ENCODE assay signal across 9 cellular contexts in genomic region chr12:121955258-121956040, GRCh38. TPM values are rescaled to one million over a fixed set of nuclear protein-coding genes. Genes with fewer than 3 reads are reported as not detected.
DNase-seq lines count a peak whose midpoint lies in the region; ATAC-seq and TF ChIP-seq lines count a peak whose summit lies in the region.
"Had no signal": no experiment of that assay in that cellular context is flagged by ENCODE, and none has a peak within 500 bp of the region (broad histone marks: within the 10 kb centered on the region; RNA-seq: fewer than 3 reads in every experiment).

No MANE protein-coding gene starts in this region.

- ATAC-seq in HG03442 (IDR thresholded peaks at IDR 0.05; ENCODE audit: unreplicated experiment) (no peak), HG03039 (IDR thresholded peaks at IDR 0.05; ENCODE audit: unreplicated experiment) (no peak), HG03520 (IDR thresholded peaks at IDR 0.05; ENCODE audit: unreplicated experiment) (no peak)

- H3K4me1 Mint-ChIP-seq in chondrocyte (ENCODE audit: low read depth), result peaks cover 6% of the 10 kb centered on the region

- no peaks in the 10 kb centered on the region for H3K27me3 Mint-ChIP-seq in chondrocyte (ENCODE audit: low read depth)

- DNase-seq in COR-L47 (lab: John Stamatoyannopoulos, UW), result peak; percentile 17
- DNase-seq in NAMALWA (ENCODE audit: low spot score), result peak; percentile 28
- DNase-seq in chondrocyte (ENCODE audit: low spot score), result no peak
- DNase-seq in midbrain (lab: John Stamatoyannopoulos, UW), result peak; percentile 4
- DNase-seq in activated CD4-positive, CD25-positive, alpha-beta regulatory T cell (lab: John Stamatoyannopoulos, UW), result no peak
- DNase-seq: activated CD4-positive, alpha-beta T cell treated with anti-CD3 and anti-CD28 coated beads for 48 hours had no signal

- H3K36me3 Mint-ChIP-seq in chondrocyte (ENCODE audit: low read depth), result peaks cover 5% of the 10 kb centered on the region

- H3K4me3 Mint-ChIP-seq in chondrocyte (ENCODE audit: unreplicated experiment), result no peak overlapping the region

- peaks cover 3% of the 10 kb centered on the region for H3K9me3 Mint-ChIP-seq in chondrocyte (ENCODE audit: low read depth)

- no peak overlapping the region for H3K27ac Mint-ChIP-seq in chondrocyte (ENCODE audit: unreplicated experiment)

- TF ChIP-seq CTCF in chondrocyte (IDR thresholded peaks at IDR 0.05), result peak; percentile 76

RNA-seq across cellular contexts. Expression of gene CFAP251, which starts 37.1 kb away (rescaled TPM):
- total RNA-seq in chondrocyte, result 3.5 to 6.4 TPM (median 4.5 TPM) in 3 replicates

Comparison
In these comparisons a context has a peak if more than half of its experiments do, and no peak if none do; other contexts are left out.
1. DNase-seq: peak in COR-L47 (single experiment), NAMALWA (single experiment) and midbrain (single experiment); none in chondrocyte (single experiment) and activated CD4-positive, CD25-positive, alpha-beta regulatory T cell (0 of 4).